8 cellular contexts compared by ENCODE assay signal in the genomic region with DNA sequence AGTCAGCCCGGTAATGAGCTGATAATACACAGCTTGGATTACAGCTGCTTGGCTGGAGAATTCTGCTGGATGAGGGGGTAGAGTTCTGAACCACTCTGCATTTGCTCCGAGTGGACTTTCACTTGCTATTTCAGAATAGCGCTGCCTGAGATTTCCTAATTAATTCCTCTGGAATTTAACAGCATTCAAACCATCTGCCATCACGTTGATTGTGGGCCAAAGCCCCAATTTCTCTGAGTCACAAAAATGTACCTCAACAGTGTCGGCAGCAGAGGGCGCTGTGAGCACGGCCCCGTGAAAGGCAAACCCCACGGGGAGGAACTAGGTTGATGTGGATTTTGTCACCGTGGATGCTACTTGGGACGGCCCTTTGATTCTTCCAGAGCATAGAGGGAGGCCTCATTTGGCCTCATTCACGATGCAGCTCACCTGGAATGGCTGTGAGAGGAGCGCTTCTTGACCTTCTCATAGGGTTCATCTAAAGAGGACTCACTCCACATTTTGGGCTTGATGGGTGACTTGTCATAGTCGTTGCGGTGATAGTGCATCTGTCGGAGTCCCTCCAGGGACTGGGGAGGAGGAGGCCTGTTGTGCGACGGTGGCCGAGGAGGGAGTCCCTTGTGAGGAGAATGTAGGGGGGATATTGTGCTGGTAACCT.
DNase-seq lines count a peak whose midpoint lies in the region; TF ChIP-seq lines count a peak whose summit lies in the region.

No MANE protein-coding gene starts in this region.

- peak in 2 of 3 donors; percentile 18 to 89 for TF ChIP-seq CTCF in lower leg skin (IDR thresholded peaks at IDR 0.05)

- peak; percentile 18 for DNase-seq in SIG-M5 treated with dmso at 0.1 percent for 504 hours (lab: John Stamatoyannopoulos, UW; ENCODE audit: unreplicated experiment)
- no peak for DNase-seq in SIG-M5 (lab: John Stamatoyannopoulos, UW)
- peak; percentile 19 for DNase-seq in NCI-H2171 (lab: John Stamatoyannopoulos, UW)
- peak; percentile 61 to 67 for DNase-seq in activated CD4-positive, alpha-beta T cell treated with anti-CD3 and anti-CD28 coated beads, Interleukin-2, amount 50 U/mL, for 4 hours
- peak; percentile 15 to 64 for DNase-seq in dermis microvascular lymphatic vessel endothelial cell (ENCODE audit: low read depth in 2 of 2)
- DNase-seq in lower leg skin (ENCODE audit: low spot score in 2 of 2): peak; percentile 51 to 91
- peak; percentile 11 to 60 (median 33) for DNase-seq in stimulated activated CD4-positive, alpha-beta T cell treated with anti-CD3 and anti-CD28 coated beads, TNF-alpha, amount 100 ng/mL, for 1 hour (ENCODE audit: low read depth in 3 of 3, low spot score in 1 of 3)
- no peak for DNase-seq in mesenteric fat pad (ENCODE audit: low spot score)

- TF ChIP-seq POLR2A in lower leg skin (IDR thresholded peaks at IDR 0.05): no peak

- WGBS in lower leg skin, 2 donors: 15 to 21% methylated on average over 19 of the region's 19 CpGs

- intact Hi-C loops in lower leg skin (cut with DNase I; ENCODE audit: low total_unique reads): loop anchor here (5.0 kb wide), 1 partner anchor 117 kb away; no protein-coding TSS in a partner anchor

- H3K4me3 ChIP-seq in lower leg skin (ENCODE audit: low read depth, poor library complexity, severe bottlenecking): no peak overlapping the region

Comparison
In these comparisons a context has a peak if more than half of its experiments do, and no peak if none do; other contexts are left out.
1. DNase-seq: peak in SIG-M5 treated with dmso at 0.1 percent for 504 hours (single experiment), NCI-H2171 (single experiment), activated CD4-positive, alpha-beta T cell treated with anti-CD3 and anti-CD28 coated beads, Interleukin-2, amount 50 U/mL, for 4 hours (2 of 2), dermis microvascular lymphatic vessel endothelial cell (2 of 2), lower leg skin (2 of 2) and stimulated activated CD4-positive, alpha-beta T cell treated with anti-CD3 and anti-CD28 coated beads, TNF-alpha, amount 100 ng/mL, for 1 hour (3 of 3); none in SIG-M5 (single experiment) and mesenteric fat pad (single experiment).